Comparison of ENCODE assay signal across 11 cellular contexts in genomic region chr19:18607222-18608101, GRCh38. TPM values are rescaled to one million over a fixed set of nuclear protein-coding genes. Genes with fewer than 3 reads are reported as not detected.
DNase-seq lines count a peak whose midpoint lies in the region; FAIRE-seq and TF ChIP-seq lines count a peak whose summit lies in the region.
"Had no signal": no experiment of that assay in that cellular context is flagged by ENCODE, and none has a peak within 500 bp of the region (broad histone marks: within the 10 kb centered on the region; RNA-seq: fewer than 3 reads in every experiment).

No MANE protein-coding gene starts in this region.

- H3K27me3 Mint-ChIP-seq in Calu3 (ENCODE audit: unreplicated experiment) (peaks cover 80% of the 10 kb centered on the region), immature natural killer cell (ENCODE audit: low read depth in 3 of 3) (peaks cover 25 to 28% (median 26%) of the 10 kb centered on the region in 3 donors)

- peak overlapping the region; percentile 34 for H3K4me3 Mint-ChIP-seq in Calu3 (ENCODE audit: low read depth, unreplicated experiment)
- H3K4me3 Mint-ChIP-seq in immature natural killer cell = no peak overlapping the region
- H3K4me3 Mint-ChIP-seq: neural crest cell had no signal

- H3K27me3 ChIP-seq in dorsolateral prefrontal cortex = peaks cover 0 to 90% (median 70%) of the 10 kb centered on the region in 45 donors
- peaks cover 95% of the 10 kb centered on the region for H3K27me3 ChIP-seq in neural cell (ENCODE audit: insufficient read depth, low read depth, low read length)

- H3K4me1 Mint-ChIP-seq in Calu3 (ENCODE audit: low read depth, unreplicated experiment) (peaks cover 7% of the 10 kb centered on the region), immature natural killer cell (peaks cover 5 to 14% of the 10 kb centered on the region in 2 donors)

- no peak for TF ChIP-seq EP300 in neural cell (conservative IDR thresholded peaks at IDR 0.05; ENCODE audit: poor library complexity, severe bottlenecking)

- POLR2A ChIA-PET in HEK293T (lab: Yijun Ruan, JAX) = interaction anchor here (1.3 kb wide), 1 partner anchor 14 kb away, joined by 3 read pairs; no protein-coding TSS in a partner anchor

- CTCF ChIA-PET in Calu3 (lab: Charles Lee) (no interaction called here), HEK293T (lab: Yijun Ruan, JAX) (interaction anchor here (0.6 kb wide), 1 partner anchor 239 kb away, joined by 3 read pairs; no protein-coding TSS in a partner anchor)

- H3K4me2 ChIP-seq in neural cell (ENCODE audit: low read length) = no peak overlapping the region

- H3K27ac Mint-ChIP-seq in Calu3 (ENCODE audit: unreplicated experiment) = no peak overlapping the region
- H3K27ac Mint-ChIP-seq in immature natural killer cell = no peak overlapping the region

- DNase-seq in Calu3 = no peak
- peak; percentile 37 for DNase-seq in HEK293T (ENCODE audit: extremely low spot score)
- DNase-seq in dorsolateral prefrontal cortex = peak in 1 of 10 donors; percentile 61
- no peak for DNase-seq in immature natural killer cell
- DNase-seq in GM12892 (ENCODE audit: insufficient read length) = no peak
- no peak for DNase-seq in HK-2 (ENCODE audit: unreplicated experiment)
- DNase-seq: NCI-H1092 treated with DMSO at 0.1 percent for 48 hours, RPMI8226 had no signal

- H3K36me3 Mint-ChIP-seq in Calu3 (ENCODE audit: insufficient read depth, unreplicated experiment) (peaks cover 3% of the 10 kb centered on the region), immature natural killer cell (no peaks in the 10 kb centered on the region)

- H3F3A ChIP-seq in neural cell (ENCODE audit: insufficient read depth, low read length, poor library complexity, severe bottlenecking) = no peaks in the 10 kb centered on the region

- TF ChIP-seq POLR2A in GM12892 (IDR thresholded peaks at IDR 0.05; ENCODE audit: low read depth, low read length) = no peak

- no peaks in the 10 kb centered on the region for H3K79me2 ChIP-seq in neural cell (replicated peaks; ENCODE audit: insufficient read depth, low read length)

- H3K9me2 ChIP-seq in neural cell (ENCODE audit: insufficient read depth, low read length) = no peaks in the 10 kb centered on the region

- no peak for TF ChIP-seq RAD21 in neural cell (conservative IDR thresholded peaks at IDR 0.05)

- intact Hi-C loops in Calu3 (cut with micrococcal nuclease; ENCODE audit: unreplicated experiment) (no loop called here), dorsolateral prefrontal cortex (cut with DNase I) (no loop called here)

- H3K36me3 ChIP-seq in neural cell (ENCODE audit: insufficient read depth, low read length) = no peaks in the 10 kb centered on the region
- H3K36me3 ChIP-seq: cardiac muscle cell had no signal

- H3K9me3 Mint-ChIP-seq in Calu3 (ENCODE audit: low read depth, unreplicated experiment) = no peaks in the 10 kb centered on the region
- peaks cover 0 to 3% (median 0%) of the 10 kb centered on the region in 6 donors for H3K9me3 Mint-ChIP-seq in immature natural killer cell
- H3K9me3 Mint-ChIP-seq: neural crest cell had no signal

- H3K4me3 ChIP-seq in dorsolateral prefrontal cortex = peak overlapping the region in 51 of 59 donors; percentile 1 to 54 (median 34)
- peak overlapping the region; percentile 48 for H3K4me3 ChIP-seq in neural cell (ENCODE audit: low read length)
- H3K4me3 ChIP-seq: cardiac muscle cell had no signal

- H3K27ac ChIP-seq in dorsolateral prefrontal cortex (peak overlapping the region in 4 of 59 donors; percentile 17 to 57 (median 40)), neural cell (ENCODE audit: low read length) (no peak overlapping the region)
- H3K27ac ChIP-seq: cardiac muscle cell had no signal

- no peak for TF ChIP-seq CTCF in Calu3 (IDR thresholded peaks at IDR 0.05; ENCODE audit: unreplicated experiment)
- no peak for TF ChIP-seq CTCF in dorsolateral prefrontal cortex (IDR thresholded peaks at IDR 0.05 in 54 of 56, conservative IDR thresholded peaks at IDR 0.05 in 2 of 56; ENCODE audit: low read depth in 1 of 56, partially characterized antibody in 56 of 56)
- TF ChIP-seq CTCF in neural cell (IDR thresholded peaks at IDR 0.05; ENCODE audit: poor library complexity, severe bottlenecking) = no peak

- BruUV-seq in Calu3 (replicated peaks; lab: Mats Ljungman, UMichigan) = no TSS peak

- no peak overlapping the region for H3K9ac ChIP-seq in neural cell (ENCODE audit: low read length)

- H4K20me1 ChIP-seq in neural cell (ENCODE audit: insufficient read depth) = no peaks in the 10 kb centered on the region

- no peak overlapping the region for H2AFZ ChIP-seq in neural cell (ENCODE audit: low read depth, low read length)

- FAIRE-seq in GM12892 (lab: Jason Lieb, UNC) = no peak

- no peaks in the 10 kb centered on the region for H3K9me3 ChIP-seq in neural cell (ENCODE audit: low read length)

TF ChIP-seq in HEK293T, 16 proteins besides CTCF, POLR2A, EP300 and RAD21:
- TF ChIP-seq FOXK2 (IDR thresholded peaks at IDR 0.05) = no peak
- no peak for TF ChIP-seq L3MBTL2 (conservative IDR thresholded peaks at IDR 0.05)
- TF ChIP-seq BHLHE40 (IDR thresholded peaks at IDR 0.05; ENCODE audit: borderline replicate concordance) = no peak
- no peak for TF ChIP-seq ZNF384 (IDR thresholded peaks at IDR 0.05)
- no peak for TF ChIP-seq TARDBP (IDR thresholded peaks at IDR 0.05)
- no peak for TF ChIP-seq ELF4 (IDR thresholded peaks at IDR 0.05)

TF ChIP-seq in neural cell, 6 proteins besides CTCF, POLR2A, EP300 and RAD21:
- peak; percentile 28 for TF ChIP-seq POLR2AphosphoS5 (IDR thresholded peaks at IDR 0.05)
- peak; percentile 79 for TF ChIP-seq EZH2 (IDR thresholded peaks at IDR 0.05; ENCODE audit: borderline replicate concordance, insufficient read depth, low read length, poor library complexity, severe bottlenecking)
- TF ChIP-seq TAF1 (IDR thresholded peaks at IDR 0.05; ENCODE audit: low read depth) = no peak
- no peak for TF ChIP-seq REST (IDR thresholded peaks at IDR 0.05; ENCODE audit: borderline replicate concordance)
- TF ChIP-seq SMC3 (conservative IDR thresholded peaks at IDR 0.05; ENCODE audit: poor library complexity) = no peak
- TF ChIP-seq MXI1 (conservative IDR thresholded peaks at IDR 0.05; ENCODE audit: poor library complexity, severe bottlenecking) = no peak
TF ChIP-seq in neural cell: peak in this region for 2.

RNA-seq across cellular contexts. Expression of gene CRLF1, which starts 0.9 kb away (rescaled TPM):
- total RNA-seq in Calu3 (2022) (1.1 TPM in 1 of 2 replicates, not detected in the other), dorsolateral prefrontal cortex (100 to 1,000 TPM in 2 of 120 experiments, 10 to 100 TPM in 117, 1 to 10 TPM in 1; 5.0 to 148 (median 44.3) TPM)
- polyA plus RNA-seq in neural cell (3.3 and 14.2 TPM in 2 replicates), immature natural killer cell (1 to 10 TPM in 1 of 3 donors, under 1 TPM in 1, not detected in 1; 0.89 to 1.2 TPM)
- not detected in 2 replicates for polyA minus RNA-seq in neural cell
- 5.7 TPM for polyA plus RNA-seq in GM12892 (2012; ENCODE audit: missing spikeins)

RNA-seq across cellular contexts. Expression of gene TMEM59L, which starts 5.2 kb away (rescaled TPM):
- 0.71 TPM in 1 of 2 replicates, not detected in the other for total RNA-seq in Calu3 (2022)
- total RNA-seq in dorsolateral prefrontal cortex = 100 to 1,000 TPM; 128 to 572 (median 372) TPM
- 138 and 173 TPM in 2 replicates for polyA plus RNA-seq in neural cell
- polyA minus RNA-seq in neural cell = 39.4 and 42.1 TPM in 2 replicates
- not detected for polyA plus RNA-seq in immature natural killer cell
- polyA plus RNA-seq in GM12892 (2012; ENCODE audit: missing spikeins) = not detected

RNA-seq across cellular contexts. Expression of gene REX1BD, which starts 18.9 kb away (rescaled TPM):
- total RNA-seq in Calu3 (2022) (39.9 and 40.1 TPM in 2 replicates), dorsolateral prefrontal cortex (100 to 1,000 TPM in 33 of 120 experiments, 10 to 100 TPM in 87; 49.9 to 127 (median 88.9) TPM)
- polyA plus RNA-seq in neural cell (214 and 277 TPM in 2 replicates), immature natural killer cell (100 to 1,000 TPM; 123 to 175 (median 146) TPM)
- polyA minus RNA-seq in neural cell = 21.4 and 24.6 TPM in 2 replicates
- polyA plus RNA-seq in GM12892 (2012; ENCODE audit: missing spikeins) = 8.4 TPM

RNA-seq across cellular contexts. Expression of gene KLHL26, which starts 29.4 kb away (rescaled TPM):
- total RNA-seq in Calu3 (2022) = 7.2 and 7.5 TPM in 2 replicates
- 10 to 100 TPM; 19.6 to 52.2 (median 36.9) TPM for total RNA-seq in dorsolateral prefrontal cortex
- polyA plus RNA-seq in neural cell = 4.7 and 8.0 TPM in 2 replicates
- polyA minus RNA-seq in neural cell = 14.6 TPM in 2 replicates
- polyA plus RNA-seq in immature natural killer cell = 1 to 10 TPM; 1.6 to 4.8 (median 4.5) TPM
- 1.5 TPM for polyA plus RNA-seq in GM12892 (2012; ENCODE audit: missing spikeins)

RNA-seq across cellular contexts. Expression of gene UBA52, which starts 35.8 kb away (rescaled TPM):
- total RNA-seq in Calu3 (2022) (620 and 627 TPM in 2 replicates), dorsolateral prefrontal cortex (100 to 1,000 TPM; 378 to 577 (median 453) TPM)
- polyA plus RNA-seq in neural cell (709 and 765 TPM in 2 replicates), immature natural killer cell (1,000 to 10,000 TPM in 1 of 3 donors, 100 to 1,000 TPM in 2; 613 to 1,093 (median 997) TPM)
- 234 and 279 TPM in 2 replicates for polyA minus RNA-seq in neural cell
- 2,400 TPM for polyA plus RNA-seq in GM12892 (2012; ENCODE audit: missing spikeins)

Comparison
In these comparisons a context has a peak if more than half of its experiments do, and no peak if none do; other contexts are left out.
1. RNA of gene TMEM59L, which starts 5.2 kb away (total RNA-seq): 128 to 572 TPM in dorsolateral prefrontal cortex; 0.71 TPM in Calu3; every median in the first group is over 10 times any median in the second.